13 cellular contexts compared by ENCODE assay signal in the genomic region with DNA sequence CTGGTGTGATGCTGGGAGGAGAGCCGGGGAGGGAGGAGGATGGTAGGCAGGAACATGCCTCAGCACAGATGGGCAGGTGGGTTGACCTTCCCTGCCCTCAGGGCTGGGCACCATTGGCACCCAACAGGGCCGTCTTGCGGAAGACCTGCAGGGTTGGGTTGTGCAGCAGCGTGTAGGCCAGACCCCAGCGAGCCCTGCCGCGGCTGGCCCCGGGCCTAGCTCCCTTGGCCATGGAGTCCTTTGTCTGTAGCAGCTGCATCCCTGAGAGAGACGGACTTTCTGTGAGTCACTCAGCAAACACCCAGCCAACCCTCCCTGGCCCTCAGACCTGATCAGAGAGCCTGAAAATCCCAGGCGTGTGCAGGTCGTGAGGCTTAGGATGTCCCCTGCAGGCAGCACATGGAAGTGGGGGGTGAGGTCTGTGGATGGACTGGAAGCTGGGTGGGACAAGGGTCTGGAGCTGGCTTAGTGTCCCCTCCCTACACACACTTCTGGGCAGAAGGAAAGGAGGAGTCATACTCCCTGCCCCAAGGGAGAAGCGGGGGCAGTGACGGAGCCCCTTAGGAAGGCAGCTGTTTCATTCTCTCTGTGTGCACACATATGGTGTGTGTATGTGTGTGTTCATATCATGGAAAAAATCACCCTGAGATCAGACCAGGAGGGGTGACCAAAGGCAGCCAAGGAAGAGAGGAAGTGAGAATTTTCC. TPM values are rescaled to one million over a fixed set of nuclear protein-coding genes. Genes with fewer than 3 reads are reported as not detected.
DNase-seq lines count a peak whose midpoint lies in the region; FAIRE-seq and TF ChIP-seq lines count a peak whose summit lies in the region.
"Had no signal": no experiment of that assay in that cellular context is flagged by ENCODE, and none has a peak within 500 bp of the region (broad histone marks: within the 10 kb centered on the region; RNA-seq: fewer than 3 reads in every experiment).

No MANE protein-coding gene starts in this region.

- H3K36me3 ChIP-seq in PC-9 (ENCODE audit: low read depth) (peaks cover 18% of the 10 kb centered on the region), esophagus squamous epithelium (no peaks in the 10 kb centered on the region)

- H3K9me3 ChIP-seq in PC-9 (ENCODE audit: insufficient read depth, low read depth) (no peaks in the 10 kb centered on the region), esophagus squamous epithelium (no peaks in the 10 kb centered on the region)

- TF ChIP-seq POLR2A in esophagus squamous epithelium (IDR thresholded peaks at IDR 0.05) (no peak), GM12892 (IDR thresholded peaks at IDR 0.05; ENCODE audit: low read depth, low read length) (no peak)

- H3K27me3 ChIP-seq in PC-9 (ENCODE audit: insufficient read depth, low read depth): no peaks in the 10 kb centered on the region
- peaks cover 0 to 3% (median 0%) of the 10 kb centered on the region in 4 donors for H3K27me3 ChIP-seq in esophagus squamous epithelium

- BruUV-seq in PC-9 (replicated peaks; lab: Mats Ljungman, UMichigan): no TSS peak

- no peak for FAIRE-seq in GM12892 (lab: Jason Lieb, UNC)

- H3K4me1 ChIP-seq in PC-9 (replicated peaks; ENCODE audit: insufficient read depth) (peaks cover 43% of the 10 kb centered on the region), esophagus squamous epithelium (peaks cover 8 to 61% (median 31%) of the 10 kb centered on the region in 3 donors)

- H3F3A ChIP-seq in PC-9 (ENCODE audit: insufficient read depth, low read depth): peaks cover 66% of the 10 kb centered on the region

- H3K27ac Mint-ChIP-seq in nephron: peak overlapping the region; percentile 81 to 98 (median 92)
- H3K27ac Mint-ChIP-seq: CD4-positive, CD25-positive, alpha-beta regulatory T cell; T-helper 2 cell treated with Interferon-gamma antibody and Interleukin-4, amounts not matched to agents 5 μg/mL and 100 μg/mL, for 36 hours had no signal

- 22% methylated on average over 5 of the region's 13 CpGs; no CpG with 5 or more reads in 1 of the 2 donors for WGBS in esophagus squamous epithelium, 2 donors

- H3K36me3 Mint-ChIP-seq in nephron (ENCODE audit: low read depth): peaks cover 23% of the 10 kb centered on the region
- H3K36me3 Mint-ChIP-seq: CD4-positive, CD25-positive, alpha-beta regulatory T cell; naive thymus-derived CD8-positive, alpha-beta T cell had no signal

- CTCF ChIA-PET in PC-9 (lab: Charles Lee): interaction anchor here (0.9 kb wide), 1 partner anchor 21 kb away, joined by 5 read pairs; no protein-coding TSS in a partner anchor

- peak overlapping the region; percentile 7; the same call in 1 of the 2 replicates for H3K4me3 ChIP-seq in AG09309 (ENCODE audit: control insufficient read depth, low read depth, low read length)
- H3K4me3 ChIP-seq in PC-9: no peak overlapping the region
- no peak overlapping the region for H3K4me3 ChIP-seq in esophagus squamous epithelium

- H3K27me3 Mint-ChIP-seq in nephron (ENCODE audit: low read depth): peaks cover 5% of the 10 kb centered on the region

- intact Hi-C loops in PC-9 (cut with micrococcal nuclease; ENCODE audit: unreplicated experiment): loop anchor here (1.0 to 5.0 kb wide), 4 partner anchors 20 to 122 kb away; no protein-coding TSS in a partner anchor
- intact Hi-C loops in esophagus squamous epithelium (cut with DNase I): no loop called here

- H3K4me3 Mint-ChIP-seq in nephron: no peak overlapping the region
- H3K4me3 Mint-ChIP-seq: CD4-positive, CD25-positive, alpha-beta regulatory T cell; naive thymus-derived CD8-positive, alpha-beta T cell; T-helper 2 cell treated with Interferon-gamma antibody and Interleukin-4, amounts not matched to agents 5 μg/mL and 100 μg/mL, for 36 hours had no signal

- H3K27ac ChIP-seq in PC-9 (peak overlapping the region; percentile 75), esophagus squamous epithelium (peak overlapping the region; percentile 7 to 78 (median 50))
- H3K27ac ChIP-seq: epithelial cell of prostate had no signal

- H3K4me1 Mint-ChIP-seq in nephron: peaks cover 60% of the 10 kb centered on the region
- H3K4me1 Mint-ChIP-seq: CD4-positive, CD25-positive, alpha-beta regulatory T cell; naive thymus-derived CD8-positive, alpha-beta T cell had no signal

- H3K9me2 ChIP-seq in PC-9 (ENCODE audit: insufficient read depth): no peaks in the 10 kb centered on the region

- H2AFZ ChIP-seq in PC-9: no peak overlapping the region

- H3K9me3 Mint-ChIP-seq in nephron: no peaks in the 10 kb centered on the region
- H3K9me3 Mint-ChIP-seq: naive thymus-derived CD8-positive, alpha-beta T cell; T-helper 2 cell treated with Interferon-gamma antibody and Interleukin-4, amounts not matched to agents 5 μg/mL and 100 μg/mL, for 36 hours had no signal

- no peaks in the 10 kb centered on the region for H4K20me1 ChIP-seq in PC-9 (ENCODE audit: insufficient read depth)

- TF ChIP-seq CTCF in AG09309 (IDR thresholded peaks at IDR 0.05; ENCODE audit: control insufficient read depth, insufficient read depth, low read depth, low read length, missing control alignments): no peak
- TF ChIP-seq CTCF in PC-9 (conservative IDR thresholded peaks at IDR 0.05): no peak
- no peak for TF ChIP-seq CTCF in esophagus squamous epithelium (IDR thresholded peaks at IDR 0.05)
- no peak for TF ChIP-seq CTCF in nephron (IDR thresholded peaks at IDR 0.05; ENCODE audit: unreplicated experiment in 3 of 3)

- DNase-seq in AG09309 (ENCODE audit: low read depth) (no peak), PC-9 (peak in 1 of 2 experiments; percentile 72), esophagus squamous epithelium (lab: John Stamatoyannopoulos, UW) (no peak), activated T-cell treated with anti-CD3 and anti-CD28 coated beads for 4 hours (no peak), COLO829 (ENCODE audit: low spot score) (no peak), GM12892 (ENCODE audit: insufficient read length) (no peak)
- DNase-seq in activated effector memory CD4-positive, alpha-beta T cell treated with anti-CD3 and anti-CD28 coated beads, Interleukin-2, amount 50 U/mL, for 16 hours: no peak
- DNase-seq: activated gamma-delta T cell; CD4-positive, CD25-positive, alpha-beta regulatory T cell had no signal

- peak overlapping the region; percentile 57 for H3K4me2 ChIP-seq in PC-9

- H3K79me2 ChIP-seq in PC-9 (ENCODE audit: low read depth): no peaks in the 10 kb centered on the region

- POLR2A ChIA-PET in PC-9 (lab: Charles Lee; ENCODE audit: unreplicated experiment): interaction anchor here (0.6 to 1.2 kb wide), 5 partner anchors 16 to 35 kb away, joined by 3 to 17 read pairs (median 8); a partner anchor contains a TSS

RNA-seq across cellular contexts. Expression of a gene that starts 6.6 kb away (rescaled TPM):
- total RNA-seq in PC-9 (2021) (not detected in 2 replicates), esophagus squamous epithelium (10 to 100 TPM in 2 of 4 donors, 1 to 10 TPM in 1, under 1 TPM in 1; 0.91 to 38.0 (median 11.0) TPM)
- 0.57 TPM for polyA plus RNA-seq in GM12892 (2012; ENCODE audit: missing spikeins)
- total RNA-seq: CD4-positive, CD25-positive, alpha-beta regulatory T cell; naive thymus-derived CD8-positive, alpha-beta T cell had no signal
- polyA plus RNA-seq: CD4-positive, CD25-positive, alpha-beta regulatory T cell; naive thymus-derived CD8-positive, alpha-beta T cell had no signal

RNA-seq across cellular contexts. Expression of a gene that starts 22.5 kb away (rescaled TPM):
- 64.9 and 83.6 TPM in 2 replicates for total RNA-seq in PC-9 (2021)
- total RNA-seq in esophagus squamous epithelium: 1 to 10 TPM in 2 of 4 donors, under 1 TPM in 1, not detected in 1; 0.76 to 2.2 (median 1.5) TPM
- 13.1 TPM for polyA plus RNA-seq in GM12892 (2012; ENCODE audit: missing spikeins)
- total RNA-seq: CD4-positive, CD25-positive, alpha-beta regulatory T cell; naive thymus-derived CD8-positive, alpha-beta T cell had no signal
- polyA plus RNA-seq: CD4-positive, CD25-positive, alpha-beta regulatory T cell; naive thymus-derived CD8-positive, alpha-beta T cell had no signal

RNA-seq across cellular contexts. Expression of a gene that starts 49.8 kb away (rescaled TPM):
- total RNA-seq in PC-9 (2021) (0.15 and 0.25 TPM in 2 replicates), esophagus squamous epithelium (under 1 TPM in 2 of 4 donors, not detected in 2; 0.13 to 0.76 TPM)
- polyA plus RNA-seq in GM12892 (2012; ENCODE audit: missing spikeins): 0.95 TPM
- total RNA-seq: CD4-positive, CD25-positive, alpha-beta regulatory T cell; naive thymus-derived CD8-positive, alpha-beta T cell had no signal
- polyA plus RNA-seq: CD4-positive, CD25-positive, alpha-beta regulatory T cell; naive thymus-derived CD8-positive, alpha-beta T cell had no signal

RNA-seq across cellular contexts. Expression of a gene that starts 56.0 kb away (rescaled TPM):
- total RNA-seq in PC-9 (2021) (7.5 and 15.4 TPM in 2 replicates), esophagus squamous epithelium (not detected)
- polyA plus RNA-seq in GM12892 (2012; ENCODE audit: missing spikeins): 0.72 TPM
- total RNA-seq: CD4-positive, CD25-positive, alpha-beta regulatory T cell; naive thymus-derived CD8-positive, alpha-beta T cell had no signal
- polyA plus RNA-seq: CD4-positive, CD25-positive, alpha-beta regulatory T cell; naive thymus-derived CD8-positive, alpha-beta T cell had no signal

Comparison
In these comparisons a context has a peak if more than half of its experiments do, and no peak if none do; other contexts are left out.
1. RNA of a gene that starts 22.5 kb away (total RNA-seq): 64.9 to 83.6 TPM in PC-9; 0.76 to 2.2 TPM in esophagus squamous epithelium; every median in the first group is over 10 times any median in the second.